Comparison of ENCODE assay signal across 27 cellular contexts in the genomic region with DNA sequence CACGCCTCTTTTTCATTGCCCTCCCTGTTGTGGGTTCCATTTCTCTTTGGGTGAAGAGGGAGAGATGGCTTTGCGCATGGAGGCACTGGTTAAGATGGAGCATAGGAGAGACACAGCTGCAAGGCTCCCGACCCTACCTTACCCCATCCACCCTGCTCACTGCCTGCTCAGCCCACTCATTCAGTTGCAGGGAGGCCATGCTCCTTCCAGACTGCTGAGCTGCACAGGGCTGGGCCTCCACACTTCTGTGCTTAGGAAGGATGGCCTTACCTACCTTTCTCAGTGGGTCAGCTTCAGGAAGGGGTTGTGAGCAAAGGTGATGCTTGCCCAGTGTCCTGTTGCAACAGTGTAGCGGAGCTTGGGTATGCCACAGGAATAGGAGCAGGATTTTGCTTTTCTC.
DNase-seq lines count a peak whose midpoint lies in the region; FAIRE-seq and TF ChIP-seq lines count a peak whose summit lies in the region.
"Had no signal": no experiment of that assay in that cellular context is flagged by ENCODE, and none has a peak within 500 bp of the region (broad histone marks: within the 10 kb centered on the region; RNA-seq: fewer than 3 reads in every experiment).

No MANE protein-coding gene starts in this region.

- peaks cover 5% of the 10 kb centered on the region for H3F3A ChIP-seq in SK-N-SH (replicated peaks; ENCODE audit: insufficient read depth)

- H3K14ac ChIP-seq in mesenchymal stem cell (ENCODE audit: low read length in 2 of 2), result no peak overlapping the region

- TF ChIP-seq EP300 in SK-N-SH (IDR thresholded peaks at IDR 0.05; ENCODE audit: borderline replicate concordance in 1 of 2, low read depth in 1 of 2, low read length in 1 of 2), result no peak

- H3K79me1 ChIP-seq in mesenchymal stem cell (replicated peaks; ENCODE audit: low read length, poor library complexity, severe bottlenecking), result peaks cover 30% of the 10 kb centered on the region

- no peak overlapping the region for H2BK120ac ChIP-seq in mesenchymal stem cell (ENCODE audit: low read depth, low read length)

- H3K4me2 ChIP-seq in mesenchymal stem cell (ENCODE audit: low read length, poor library complexity, severe bottlenecking), result no peak overlapping the region
- H3K4me2 ChIP-seq in SK-N-SH, result no peak overlapping the region
- H3K4me2 ChIP-seq: A549; BLaER1 treated with 17β-estradiol and CSF1 and Interleukin-3, amounts not matched to agents 10 nM and 100 nM had no signal

- no peak overlapping the region for H3K18ac ChIP-seq in mesenchymal stem cell (ENCODE audit: low read depth in 1 of 2, low read length in 2 of 2)

- peak overlapping the region; percentile 7 for H4K8ac ChIP-seq in mesenchymal stem cell (ENCODE audit: low read length)

- CTCF ChIA-PET in Caco-2 (lab: Charles Lee), result no interaction called here
- CTCF ChIA-PET in SK-N-SH (lab: Yijun Ruan, JAX), result interaction anchor here (0.5 to 12.2 kb wide), 6 partner anchors 59 to 430 kb away, joined by 3 to 174 read pairs (median 4); no protein-coding TSS in a partner anchor

- BruUV-seq in Caco-2 (replicated peaks; lab: Mats Ljungman, UMichigan), result no TSS peak

- TF ChIP-seq RAD21 in SK-N-SH (IDR thresholded peaks at IDR 0.05; ENCODE audit: low read length), result no peak

- 100% methylated on average over 4 of the region's 4 CpGs for WGBS in mesenchymal stem cell
- 90 to 96% (median 91%) methylated on average over 3 to 4 of the region's 4 CpGs for WGBS in spleen, 5 donors
- WGBS in SK-N-SH (ENCODE audit: low lambda C conversion rate), result 96% methylated on average over 4 of the region's 4 CpGs

- H3K4me3 Mint-ChIP-seq in Caco-2 (ENCODE audit: unreplicated experiment), result no peak overlapping the region
- H3K4me3 Mint-ChIP-seq: CD14-positive monocyte; CD4-positive, alpha-beta T cell; CD8-positive, alpha-beta memory T cell; HFFc6 had no signal

- H2BK12ac ChIP-seq in mesenchymal stem cell (ENCODE audit: low read length in 2 of 2), result no peak overlapping the region

- no peak overlapping the region for H3K4me3 ChIP-seq in Caco-2 (ENCODE audit: low read depth, low read length)
- no peak overlapping the region for H3K4me3 ChIP-seq in bronchial epithelial cell (ENCODE audit: low read depth, low read length)
- H3K4me3 ChIP-seq in mesenchymal stem cell (ENCODE audit: insufficient read depth in 1 of 2, low read depth in 1 of 2, low read length in 2 of 2), result no peak overlapping the region
- H3K4me3 ChIP-seq in spleen, result no peak overlapping the region
- no peak overlapping the region for H3K4me3 ChIP-seq in SK-N-SH (ENCODE audit: low read depth in 2 of 2, low read length in 1 of 2)
- H3K4me3 ChIP-seq: A549; BLaER1 treated with 17β-estradiol and CSF1 and Interleukin-3, amounts not matched to agents 10 nM and 100 nM; HAP-1 had no signal

- H3K9me2 ChIP-seq in SK-N-SH, result no peaks in the 10 kb centered on the region

- peak overlapping the region; percentile 13 for H3K27ac Mint-ChIP-seq in Caco-2 (ENCODE audit: unreplicated experiment)
- H3K27ac Mint-ChIP-seq: CD14-positive monocyte; CD4-positive, alpha-beta T cell; CD8-positive, alpha-beta memory T cell had no signal

- H3K9ac ChIP-seq in mesenchymal stem cell (ENCODE audit: low read length) (no peak overlapping the region), SK-N-SH (no peak overlapping the region)
- H3K9ac ChIP-seq: BLaER1 treated with 17β-estradiol and CSF1 and Interleukin-3, amounts not matched to agents 10 nM and 100 nM had no signal

- DNase-seq in Caco-2 (no peak), bronchial epithelial cell (ENCODE audit: low read depth) (no peak), mesenchymal stem cell (no peak), posterior vena cava (ENCODE audit: low spot score) (peak; percentile 42), COLO829 (ENCODE audit: low spot score) (no peak), GM10266 (ENCODE audit: extremely low spot score) (no peak), spleen (no peak), SK-N-SH (no peak)
- DNase-seq: 8988T; ACHN; AML-193; BE2C; CD4-positive, alpha-beta T cell; CD8-positive, alpha-beta memory T cell; COR-L47; DMS153; DND-41; GOT3; HFFc6 had no signal

- H3K4me1 Mint-ChIP-seq in Caco-2 (ENCODE audit: low read depth, unreplicated experiment), result peaks cover 22% of the 10 kb centered on the region
- H3K4me1 Mint-ChIP-seq: CD8-positive, alpha-beta memory T cell had no signal

- no peak overlapping the region for H3K4ac ChIP-seq in mesenchymal stem cell (ENCODE audit: low read depth in 1 of 2, low read length in 2 of 2)

- H3K27me3 Mint-ChIP-seq in Caco-2 (ENCODE audit: insufficient read depth, unreplicated experiment), result no peaks in the 10 kb centered on the region

- H2BK5ac ChIP-seq in mesenchymal stem cell (ENCODE audit: low read depth, low read length, poor library complexity, severe bottlenecking), result no peak overlapping the region

- no peak overlapping the region for H4K91ac ChIP-seq in mesenchymal stem cell (ENCODE audit: low read length)

- no peak overlapping the region for H3K23ac ChIP-seq in mesenchymal stem cell (ENCODE audit: low read length in 2 of 2)

- TF ChIP-seq POLR2A in spleen (IDR thresholded peaks at IDR 0.05), result no peak

- H2AK5ac ChIP-seq in mesenchymal stem cell (ENCODE audit: low read length, severe bottlenecking), result no peak overlapping the region

- TF ChIP-seq CTCF in Caco-2 (IDR thresholded peaks at IDR 0.05; ENCODE audit: insufficient read depth in 1 of 2, low read depth in 1 of 2, low read length in 1 of 2, severe bottlenecking in 1 of 2, unreplicated experiment in 1 of 2) (no peak), bronchial epithelial cell (IDR thresholded peaks at IDR 0.05; ENCODE audit: insufficient read depth, low read length, severe bottlenecking) (no peak), GM10266 (IDR thresholded peaks at IDR 0.05; ENCODE audit: control insufficient read depth, insufficient read depth, low read depth, missing control alignments) (no peak), spleen (IDR thresholded peaks at IDR 0.05 in 8 of 11, conservative IDR thresholded peaks at IDR 0.05 in 3 of 11) (no peak), SK-N-SH (IDR thresholded peaks at IDR 0.05) (no peak)

- H3K27ac ChIP-seq in mesenchymal stem cell (ENCODE audit: low read length, poor library complexity, severe bottlenecking) (no peak overlapping the region), spleen (no peak overlapping the region), SK-N-SH (ENCODE audit: low read depth in 2 of 2, low read length in 1 of 2) (no peak overlapping the region)
- H3K27ac ChIP-seq: BLaER1 treated with 17β-estradiol and CSF1 and Interleukin-3, amounts not matched to agents 10 nM and 100 nM had no signal

- H3K79me2 ChIP-seq in SK-N-SH (ENCODE audit: insufficient read depth), result peaks cover 37% of the 10 kb centered on the region

- H3K4me1 ChIP-seq in Caco-2, result peaks cover 18% of the 10 kb centered on the region; the same call in 1 of the 2 replicates
- H3K4me1 ChIP-seq in mesenchymal stem cell (ENCODE audit: control insufficient read depth, insufficient read depth, low read depth, low read length), result peaks cover 24% of the 10 kb centered on the region
- H3K4me1 ChIP-seq in spleen, result peaks cover 0 to 35% (median 10%) of the 10 kb centered on the region in 6 donors
- peaks cover 5 to 14% of the 10 kb centered on the region in 2 experiments; a peak in 3 of 4 replicates for H3K4me1 ChIP-seq in SK-N-SH (ENCODE audit: control insufficient read depth in 1 of 2, insufficient read depth in 2 of 2, low read depth in 1 of 2, low read length in 1 of 2)
- H3K4me1 ChIP-seq: HAP-1 had no signal

- H4K20me1 ChIP-seq in SK-N-SH (ENCODE audit: insufficient read depth), result peaks cover 14% of the 10 kb centered on the region; the same call in 1 of the 2 replicates

- H3K9me3 ChIP-seq in Caco-2, result no peaks in the 10 kb centered on the region
- H3K9me3 ChIP-seq in mesenchymal stem cell (ENCODE audit: control insufficient read depth, low read length), result peaks cover 15% of the 10 kb centered on the region
- H3K9me3 ChIP-seq in spleen, result peaks cover 0 to 19% (median 11%) of the 10 kb centered on the region in 8 donors
- no peaks in the 10 kb centered on the region for H3K9me3 ChIP-seq in SK-N-SH
- H3K9me3 ChIP-seq: BE2C, HAP-1 had no signal

- no peak overlapping the region for H2BK15ac ChIP-seq in mesenchymal stem cell (ENCODE audit: low read depth, poor library complexity, severe bottlenecking)

- FAIRE-seq in bronchial epithelial cell (lab: Jason Lieb, UNC), result peak; percentile 47
- FAIRE-seq: A549, G401.6, GM12891, GM18507, H54 had no signal

- H3K36me3 ChIP-seq in Caco-2 (ENCODE audit: control insufficient read depth, insufficient read depth, low read length), result no peaks in the 10 kb centered on the region
- H3K36me3 ChIP-seq in bronchial epithelial cell (ENCODE audit: control insufficient read depth, insufficient read depth, low read length), result peaks cover 43% of the 10 kb centered on the region
- H3K36me3 ChIP-seq in mesenchymal stem cell (ENCODE audit: control insufficient read depth in 1 of 2, insufficient read depth in 2 of 2, low read depth in 1 of 2, low read length in 2 of 2), result peaks cover 51 to 59% of the 10 kb centered on the region in 2 experiments
- peaks cover 4 to 47% (median 12%) of the 10 kb centered on the region in 6 donors for H3K36me3 ChIP-seq in spleen
- H3K36me3 ChIP-seq in SK-N-SH (replicated peaks in 1 of 2; ENCODE audit: control insufficient read depth in 1 of 2, insufficient read depth in 2 of 2, low read length in 1 of 2), result peaks cover 34 to 56% of the 10 kb centered on the region in 2 experiments

- peaks cover 11% of the 10 kb centered on the region for H3K36me3 Mint-ChIP-seq in Caco-2 (ENCODE audit: insufficient read depth, unreplicated experiment)

- H3K9me3 Mint-ChIP-seq in Caco-2 (ENCODE audit: unreplicated experiment), result peaks cover 10% of the 10 kb centered on the region
- H3K9me3 Mint-ChIP-seq: CD4-positive, alpha-beta T cell had no signal

- no peaks in the 10 kb centered on the region for H3K27me3 ChIP-seq in Caco-2 (replicated peaks; ENCODE audit: control insufficient read depth, insufficient read depth, low read length)
- no peaks in the 10 kb centered on the region for H3K27me3 ChIP-seq in bronchial epithelial cell (ENCODE audit: control insufficient read depth, insufficient read depth, low read length)
- no peaks in the 10 kb centered on the region for H3K27me3 ChIP-seq in mesenchymal stem cell (ENCODE audit: control insufficient read depth in 1 of 2, insufficient read depth in 1 of 2, low read length in 2 of 2)
- no peaks in the 10 kb centered on the region for H3K27me3 ChIP-seq in spleen (replicated peaks in 1 of 7)
- H3K27me3 ChIP-seq in SK-N-SH (ENCODE audit: insufficient read depth), result no peaks in the 10 kb centered on the region
- H3K27me3 ChIP-seq: BE2C; BLaER1 treated with 17β-estradiol and CSF1 and Interleukin-3, amounts not matched to agents 10 nM and 100 nM had no signal

- H2AFZ ChIP-seq in mesenchymal stem cell (ENCODE audit: low read depth, low read length) (no peak overlapping the region), SK-N-SH (ENCODE audit: low read depth) (no peak overlapping the region)

- intact Hi-C loops in Caco-2 (cut with micrococcal nuclease; ENCODE audit: unreplicated experiment) (loop anchor here (1.0 to 5.0 kb wide), 3 partner anchors 59 to 190 kb away; no protein-coding TSS in a partner anchor), posterior vena cava (cut with DNase I) (loop anchor here in 1 of 2 donors (10.0 kb wide), 1 partner anchor 122 kb away; no protein-coding TSS in a partner anchor), spleen (cut with DNase I; ENCODE audit: low total_unique reads) (no loop called here)

- POLR2A ChIA-PET in Caco-2 (lab: Charles Lee), result no interaction called here
- POLR2A ChIA-PET in SK-N-SH (lab: Yijun Ruan, JAX), result no interaction called here
